1 cellular context compared by ENCODE assay signal in genomic region chr4:113762061-113762850, GRCh38.
A peak's percentile ranks its signal among the peaks of the same experiment; 100 is the strongest.
TF ChIP-seq lines count a peak whose summit lies in the region.

No MANE protein-coding gene starts in this region.

TF ChIP-seq in HepG2, 621 proteins besides CTCF, POLR2A, EP300 and RAD21 (continued from another document):
- TF ChIP-seq THAP7 (CRISPR knock-in tag; IDR thresholded peaks at IDR 0.05): peak; percentile 19; the same call in 1 of the 2 replicates
- peak; percentile 44 for TF ChIP-seq ZNF331 (CRISPR knock-in tag; IDR thresholded peaks at IDR 0.05)
- TF ChIP-seq POGZ (CRISPR knock-in tag; IDR thresholded peaks at IDR 0.05): peak; percentile 98
- peak; percentile 44; the same call in 1 of the 2 replicates for TF ChIP-seq SOX13 (IDR thresholded peaks at IDR 0.05)
- peak in 1 of 2 experiments; percentile 75; a peak in 2 of 4 replicates for TF ChIP-seq SOX13 (CRISPR knock-in tag; conservative IDR thresholded peaks at IDR 0.05 in 1 of 2, IDR thresholded peaks at IDR 0.05 in 1 of 2)
- TF ChIP-seq CEBPB (IDR thresholded peaks at IDR 0.05; ENCODE audit: borderline replicate concordance, low read depth, low read length): no peak
- 0 out of 2 replicates have a peak, but pooled peaks have one; percentile 46 for TF ChIP-seq TMF1 (CRISPR knock-in tag; IDR thresholded peaks at IDR 0.05; ENCODE audit: low read depth)
- peak; percentile 51; the same call in 1 of the 2 replicates for TF ChIP-seq ZNF772 (CRISPR knock-in tag; IDR thresholded peaks at IDR 0.05)
TF ChIP-seq in HepG2: peak in this region for 233.
